Comparison of ENCODE assay signal across 8 cellular contexts in the genomic region with DNA sequence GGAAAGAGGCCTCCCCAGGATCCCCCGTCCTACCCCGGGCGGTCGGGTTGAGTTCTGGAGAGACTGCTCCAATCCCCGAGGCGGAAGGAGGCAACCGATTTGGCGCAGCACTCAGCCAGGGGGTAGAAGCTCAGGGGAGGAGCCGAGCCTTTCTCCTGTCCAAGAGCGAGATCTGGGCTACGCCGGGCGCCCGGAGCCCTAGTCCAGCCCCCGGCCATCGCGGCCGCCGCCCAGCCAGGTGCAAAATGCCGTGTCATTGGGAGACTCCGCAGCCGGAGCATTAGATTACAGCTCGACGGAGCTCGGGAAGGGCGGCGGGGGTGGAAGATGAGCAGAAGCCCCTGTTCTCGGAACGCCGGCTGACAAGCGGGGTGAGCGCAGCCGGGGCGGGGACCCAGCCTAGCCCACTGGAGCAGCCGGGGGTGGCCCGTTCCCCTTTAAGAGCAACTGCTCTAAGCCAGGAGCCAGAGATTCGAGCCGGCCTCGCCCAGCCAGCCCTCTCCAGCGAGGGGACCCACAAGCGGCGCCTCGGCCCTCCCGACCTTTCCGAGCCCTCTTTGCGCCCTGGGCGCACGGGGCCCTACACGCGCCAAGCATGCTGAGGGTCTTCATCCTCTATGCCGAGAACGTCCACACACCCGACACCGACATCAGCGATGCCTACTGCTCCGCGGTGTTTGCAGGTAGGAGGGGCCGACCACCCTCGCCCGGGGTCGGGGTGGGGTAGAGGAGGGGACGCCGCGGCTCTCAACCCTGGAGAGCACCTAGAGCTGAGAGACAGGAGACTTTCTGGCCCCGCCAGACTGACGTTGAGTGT. TPM values are rescaled to one million over a fixed set of nuclear protein-coding genes. Genes with fewer than 3 reads are reported as not detected.
DNase-seq lines count a peak whose midpoint lies in the region; ATAC-seq and TF ChIP-seq lines count a peak whose summit lies in the region.

A gene (plus strand): TSS at position 158 of the 817 bp plus-strand sequence.

- H3K4me3 ChIP-seq in ACC112 (ENCODE audit: low read depth, low read length) (peak within 1 kb of the TSS; percentile 77), prostate gland (peak within 1 kb of the TSS; percentile 31 to 39)

- H3K27me3 ChIP-seq in ACC112 (ENCODE audit: insufficient read depth, low read length) (peaks cover 8% of the 10 kb centered on the region; the same call in 1 of the 2 replicates), prostate gland (replicated peaks; ENCODE audit: insufficient read depth) (peaks cover 3% of the 10 kb centered on the region)

- peak within 1 kb of the TSS; percentile 68 for H3K4me3 Mint-ChIP-seq in HFFc6
- peak within 1 kb of the TSS; percentile 64 for H3K4me3 Mint-ChIP-seq in activated naive CD8-positive, alpha-beta T cell treated with anti-CD3 and anti-CD28 coated beads, Interleukin-2, amount 10 ng/mL, durations not matched to agents 7 days and 5 days

- no peaks in the 10 kb centered on the region for H3K9me3 ChIP-seq in prostate gland

- no peaks in the 10 kb centered on the region for H3K79me2 ChIP-seq in ACC112 (ENCODE audit: control insufficient read depth, insufficient read depth, low read length, unreplicated experiment)

- peaks cover 25% of the 10 kb centered on the region for H3K27me3 Mint-ChIP-seq in HFFc6 (ENCODE audit: insufficient read depth)
- H3K27me3 Mint-ChIP-seq in activated naive CD8-positive, alpha-beta T cell treated with anti-CD3 and anti-CD28 coated beads, Interleukin-2, amount 10 ng/mL, durations not matched to agents 7 days and 5 days: peaks cover 42% of the 10 kb centered on the region

- whole genome bisulfite sequencing in prostate gland: 3% methylated on average over 35 of the region's 66 CpGs

- no peaks in the 10 kb centered on the region for H3K9me3 Mint-ChIP-seq in HFFc6
- no peaks in the 10 kb centered on the region for H3K9me3 Mint-ChIP-seq in activated naive CD8-positive, alpha-beta T cell treated with anti-CD3 and anti-CD28 coated beads, Interleukin-2, amount 10 ng/mL, durations not matched to agents 7 days and 5 days

- H3K4me1 ChIP-seq in ACC112 (ENCODE audit: control insufficient read depth, insufficient read depth, low read length, unreplicated experiment) (peaks cover 36% of the 10 kb centered on the region), prostate gland (replicated peaks) (peaks cover 5% of the 10 kb centered on the region)

- no peaks in the 10 kb centered on the region for H3K36me3 Mint-ChIP-seq in HFFc6 (ENCODE audit: low read depth)
- H3K36me3 Mint-ChIP-seq in activated naive CD8-positive, alpha-beta T cell treated with anti-CD3 and anti-CD28 coated beads, Interleukin-2, amount 10 ng/mL, durations not matched to agents 7 days and 5 days: no peaks in the 10 kb centered on the region

- no peak for TF ChIP-seq POLR2A in prostate gland (IDR thresholded peaks at IDR 0.05)

- no peak within 1 kb of the TSS for H3K27ac Mint-ChIP-seq in HFFc6
- no peak within 1 kb of the TSS for H3K27ac Mint-ChIP-seq in activated naive CD8-positive, alpha-beta T cell treated with anti-CD3 and anti-CD28 coated beads, Interleukin-2, amount 10 ng/mL, durations not matched to agents 7 days and 5 days

- no peak for DNase-seq in HFFc6
- DNase-seq in activated naive CD8-positive, alpha-beta T cell treated with anti-CD3 and anti-CD28 coated beads, Interleukin-2, amount 10 ng/mL, durations not matched to agents 7 days and 5 days: no peak
- DNase-seq in left ventricle myocardium superior: peak; percentile 78
- no peak for DNase-seq in prostate gland (ENCODE audit: low spot score)
- no peak for DNase-seq in NCI-H128 (lab: John Stamatoyannopoulos, UW; ENCODE audit: unreplicated experiment)

- POLR2A ChIA-PET in activated naive CD8-positive, alpha-beta T cell treated with anti-CD3 and anti-CD28 coated beads, Interleukin-2, amount 10 ng/mL, durations not matched to agents 7 days and 5 days (lab: Charles Lee): no interaction called here

- intact Hi-C loops in left ventricle myocardium superior (cut with micrococcal nuclease): no loop called here
- intact Hi-C loops in prostate gland (cut with DNase I): no loop called here

- H2AFZ ChIP-seq in ACC112 (ENCODE audit: low read length, unreplicated experiment): peak within 1 kb of the TSS; percentile 88

- no peak within 1 kb of the TSS for H3K27ac ChIP-seq in ACC112 (ENCODE audit: low read depth, low read length)
- H3K27ac ChIP-seq in prostate gland: peak within 1 kb of the TSS; percentile 29 to 44

- TF ChIP-seq CTCF in HFFc6 (IDR thresholded peaks at IDR 0.05) (no peak), prostate gland (IDR thresholded peaks at IDR 0.05) (no peak)

- ATAC-seq in activated naive CD8-positive, alpha-beta T cell treated with anti-CD3 and anti-CD28 coated beads, Interleukin-2, amount 10 ng/mL, durations not matched to agents 7 days and 5 days (ENCODE audit: low read depth): peak; percentile 25
- ATAC-seq in left ventricle myocardium superior (peak; percentile 74), GM19324 (IDR thresholded peaks at IDR 0.05; ENCODE audit: low FRiP score, unreplicated experiment) (no peak), GM19452 (IDR thresholded peaks at IDR 0.05; ENCODE audit: unreplicated experiment) (no peak)

- H3K36me3 ChIP-seq in ACC112 (ENCODE audit: insufficient read depth, low read length): no peaks in the 10 kb centered on the region
- no peaks in the 10 kb centered on the region for H3K36me3 ChIP-seq in prostate gland

- H3K4me1 Mint-ChIP-seq in HFFc6 (ENCODE audit: low read depth): peaks cover 33% of the 10 kb centered on the region
- H3K4me1 Mint-ChIP-seq in activated naive CD8-positive, alpha-beta T cell treated with anti-CD3 and anti-CD28 coated beads, Interleukin-2, amount 10 ng/mL, durations not matched to agents 7 days and 5 days: peaks cover 36% of the 10 kb centered on the region

RNA-seq across cellular contexts. Expression of the gene that starts here (rescaled TPM):
- under 1 TPM; 0.07 to 0.57 (median 0.32) TPM for total RNA-seq in HFFc6 (2021; fragmentation: NEBNext Ultra II Directional; extraction: Animal tissue kit (Norgen Biotek cat#: 25700))
- 1 to 10 TPM; 6.3 to 6.7 TPM for total RNA-seq in activated naive CD8-positive, alpha-beta T cell treated with anti-CD3 and anti-CD28 coated beads, Interleukin-2, amount 10 ng/mL, durations not matched to agents 7 days and 5 days
- total RNA-seq in left ventricle myocardium superior: 49.2 TPM
- total RNA-seq in prostate gland: 1 to 10 TPM; 5.9 to 9.4 TPM

Comparison
In these comparisons a context has a peak if more than half of its experiments do, and no peak if none do; other contexts are left out.
1. RNA of the gene that starts here (total RNA-seq): 49.2 TPM in left ventricle myocardium superior (single experiment), 5.9 to 9.4 TPM in prostate gland and 6.3 to 6.7 TPM in activated naive CD8-positive, alpha-beta T cell treated with anti-CD3 and anti-CD28 coated beads, Interleukin-2, amount 10 ng/mL, durations not matched to agents 7 days and 5 days; 0.07 to 0.57 TPM in HFFc6; every median in the first group is over 4 times any median in the second.
2. ATAC-seq: peak in activated naive CD8-positive, alpha-beta T cell treated with anti-CD3 and anti-CD28 coated beads, Interleukin-2, amount 10 ng/mL, durations not matched to agents 7 days and 5 days (single experiment) and left ventricle myocardium superior (single experiment); none in GM19324 (single experiment) and GM19452 (single experiment).